Comparison of ENCODE assay signal across 21 cellular contexts in the genomic region with DNA sequence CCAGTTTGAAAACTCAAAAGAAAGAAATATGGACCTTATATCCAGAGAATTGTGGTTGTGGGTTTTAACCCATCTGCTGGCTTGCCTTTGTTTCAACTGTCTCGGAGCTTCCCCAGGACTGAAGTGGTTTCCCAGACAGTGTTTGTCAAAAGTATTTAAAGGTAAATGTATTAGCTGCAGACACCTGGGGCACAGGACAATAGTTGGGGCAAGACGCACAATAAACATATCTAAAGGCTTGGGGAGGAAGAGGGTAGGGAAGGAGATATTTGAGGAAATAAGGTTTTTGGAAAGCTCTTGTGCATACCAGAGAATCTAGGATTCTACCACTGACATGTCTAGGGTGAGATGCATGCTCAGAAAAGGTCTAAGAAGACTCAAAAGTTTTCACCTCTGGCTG.
"Had no signal": no experiment of that assay in that cellular context is flagged by ENCODE, and none has a peak within 500 bp of the region (broad histone marks: within the 10 kb centered on the region; RNA-seq: fewer than 3 reads in every experiment).

No MANE protein-coding gene starts in this region.

- H3K9me3 ChIP-seq: mucosa of descending colon, prostate gland, suprapubic skin, vagina had no signal

- H3K27ac ChIP-seq: prostate gland, right atrium auricular region, suprapubic skin, vagina had no signal

- H3K27me3 ChIP-seq: right atrium auricular region, suprapubic skin, vagina had no signal

- H3K27ac Mint-ChIP-seq: effector memory CD8-positive, alpha-beta T cell; mesothelial cell of epicardium; naive B cell; natural killer cell treated with Interleukin-12 subunit alpha and Interleukin-12 subunit beta and Interleukin-15 and Interleukin-18, amount 100 ng/mL, for 72 hours; stimulated activated naive CD8-positive, alpha-beta T cell treated with anti-CD3 and anti-CD28 coated beads, Interleukin-15, amount 100 ng/mL, for 72 hours had no signal

- H3K36me3 Mint-ChIP-seq: mesothelial cell of epicardium; natural killer cell treated with Interleukin-12 subunit alpha and Interleukin-12 subunit beta and Interleukin-15 and Interleukin-18, amount 100 ng/mL, for 72 hours had no signal

- DNase-seq: cortex of kidney; effector memory CD8-positive, alpha-beta T cell; kidney; mesenchymal stem cell; mucosa of descending colon; naive B cell; stimulated activated CD4-positive, alpha-beta T cell treated with anti-CD3 and anti-CD28 coated beads, Interleukin-12 subunit alpha, Interleukin-12 subunit beta, amount 100 ng/mL, for 4 hours; stimulated activated CD4-positive, alpha-beta T cell treated with anti-CD3 and anti-CD28 coated beads, Interleukin-1b, Interleukin-23, amount 100 ng/mL, for 48 hours; stimulated activated CD4-positive, alpha-beta T cell treated with anti-CD3 and anti-CD28 coated beads, Interleukin-4, amount 100 ng/mL, for 1 hour; stimulated activated CD8-positive, alpha-beta memory T cell treated with anti-CD3 and anti-CD28 coated beads, Interleukin-4, amount 100 ng/mL, for 48 hours; stimulated activated naive CD4-positive, alpha-beta T cell; stimulated activated naive CD8-positive, alpha-beta T cell treated with anti-CD3 and anti-CD28 coated beads, Interleukin-15, amount 100 ng/mL, for 72 hours; trophoblast cell had no signal

- H3K4me3 Mint-ChIP-seq: effector memory CD8-positive, alpha-beta T cell; mesothelial cell of epicardium; naive B cell; natural killer cell treated with Interleukin-12 subunit alpha and Interleukin-12 subunit beta and Interleukin-15 and Interleukin-18, amount 100 ng/mL, for 72 hours; neural crest cell; stimulated activated naive CD8-positive, alpha-beta T cell treated with anti-CD3 and anti-CD28 coated beads, Interleukin-15, amount 100 ng/mL, for 72 hours had no signal

- H3K4me1 ChIP-seq: prostate gland had no signal

- H3K36me3 ChIP-seq: prostate gland, right atrium auricular region, suprapubic skin, vagina had no signal

- H3K4me1 Mint-ChIP-seq: mesothelial cell of epicardium; naive B cell; stimulated activated naive CD8-positive, alpha-beta T cell treated with anti-CD3 and anti-CD28 coated beads, Interleukin-15, amount 100 ng/mL, for 72 hours had no signal

- H3K9me3 Mint-ChIP-seq: natural killer cell treated with Interleukin-12 subunit alpha and Interleukin-12 subunit beta and Interleukin-15 and Interleukin-18, amount 100 ng/mL, for 72 hours had no signal

- H3K4me3 ChIP-seq: mucosa of descending colon, prostate gland, right atrium auricular region, smooth muscle cell, suprapubic skin, vagina had no signal

- H3K4me2 ChIP-seq: smooth muscle cell had no signal
